Comparison of ENCODE assay signal across 21 cellular contexts in genomic region chr7:2154831-2155230, GRCh38.
DNase-seq lines count a peak whose midpoint lies in the region; ATAC-seq, FAIRE-seq and TF ChIP-seq lines count a peak whose summit lies in the region.
"Had no signal": no experiment of that assay in that cellular context is flagged by ENCODE, and none has a peak within 500 bp of the region (broad histone marks: within the 10 kb centered on the region; RNA-seq: fewer than 3 reads in every experiment).

No MANE protein-coding gene starts in this region.

- peaks cover 3% of the 10 kb centered on the region for H3K79me2 ChIP-seq in osteoblast (ENCODE audit: insufficient read depth, low read length)

- H3K27ac ChIP-seq in osteoblast (ENCODE audit: low read depth, low read length) (no peak overlapping the region), aorta (ENCODE audit: low read depth in 1 of 2, low read length in 2 of 2) (no peak overlapping the region)
- H3K27ac ChIP-seq: 22Rv1, PC-9 had no signal

- intact Hi-C loops in Right ventricle myocardium inferior (cut with DNase I) (no loop called here), left cardiac atrium (cut with DNase I) (loop anchor here in 1 of 2 donors (5.0 kb wide), 1 partner anchor 38 kb away; no protein-coding TSS in a partner anchor), aorta (cut with DNase I) (loop anchor here in 1 of 2 donors (5.0 kb wide), 1 partner anchor 53 kb away; no protein-coding TSS in a partner anchor)

- peaks cover 12% of the 10 kb centered on the region for H3K27me3 Mint-ChIP-seq in glutamatergic neuron (ENCODE audit: unreplicated experiment)
- H3K27me3 Mint-ChIP-seq: B cell had no signal

- H3K4me1 ChIP-seq in osteoblast (ENCODE audit: insufficient read depth, low read length) (peaks cover 17% of the 10 kb centered on the region), aorta (ENCODE audit: control insufficient read depth in 1 of 2, insufficient read depth in 2 of 2, low read length in 2 of 2) (peaks cover 0 to 2% of the 10 kb centered on the region in 2 donors)

- H3K27ac Mint-ChIP-seq in glutamatergic neuron (ENCODE audit: unreplicated experiment), result no peak overlapping the region
- H3K27ac Mint-ChIP-seq: B cell had no signal

- no peak overlapping the region for H3K4me3 Mint-ChIP-seq in glutamatergic neuron (ENCODE audit: unreplicated experiment)
- H3K4me3 Mint-ChIP-seq: B cell had no signal

- no peak for ATAC-seq in Right ventricle myocardium inferior
- ATAC-seq in left cardiac atrium, result no peak
- ATAC-seq in aorta (ENCODE audit: low FRiP score), result no peak

- H3K9me3 Mint-ChIP-seq in glutamatergic neuron (ENCODE audit: unreplicated experiment), result peaks cover 16% of the 10 kb centered on the region

- H2AFZ ChIP-seq in osteoblast (ENCODE audit: low read length), result no peak overlapping the region
- H2AFZ ChIP-seq: PC-9 had no signal

- H3K27me3 ChIP-seq in osteoblast (ENCODE audit: insufficient read depth, low read length) (no peaks in the 10 kb centered on the region), aorta (ENCODE audit: control insufficient read depth in 1 of 2, insufficient read depth in 2 of 2, low read length in 1 of 2) (no peaks in the 10 kb centered on the region)
- H3K27me3 ChIP-seq: MG63 had no signal

- TF ChIP-seq CTCF in glutamatergic neuron (IDR thresholded peaks at IDR 0.05; ENCODE audit: partially characterized antibody, unreplicated experiment), result no peak
- TF ChIP-seq CTCF in osteoblast (IDR thresholded peaks at IDR 0.05; ENCODE audit: extremely low read depth, low read depth, low read length), result no peak

- peaks cover 62% of the 10 kb centered on the region for H4K20me1 ChIP-seq in osteoblast (ENCODE audit: insufficient read depth, low read length)

- FAIRE-seq in frontal cortex (lab: Jason Lieb, UNC), result no peak
- FAIRE-seq: GM12892 had no signal

- no peak overlapping the region for H3K4me2 ChIP-seq in osteoblast (ENCODE audit: insufficient read depth, low read length)
- H3K4me2 ChIP-seq: PC-9 had no signal

- H3K9me3 ChIP-seq in osteoblast (ENCODE audit: low read depth, low read length) (no peaks in the 10 kb centered on the region), aorta (ENCODE audit: control insufficient read depth, low read length) (no peaks in the 10 kb centered on the region)
- H3K9me3 ChIP-seq: MG63 had no signal

- H3K4me3 ChIP-seq in osteoblast (ENCODE audit: insufficient read depth, low read length), result no peak overlapping the region
- H3K4me3 ChIP-seq in aorta (ENCODE audit: low read length in 2 of 2), result no peak overlapping the region
- H3K4me3 ChIP-seq: MG63, PC-9 had no signal

- WGBS in aorta, 2 donors, result 97 to 98% methylated on average over 17 of the region's 17 CpGs

- peak; percentile 25 for DNase-seq in Right ventricle myocardium inferior (ENCODE audit: missing footprints)
- DNase-seq in left cardiac atrium, result no peak
- DNase-seq in glutamatergic neuron, result peak; percentile 5
- DNase-seq in osteoblast (ENCODE audit: insufficient read length, low spot score, missing footprints), result peak; percentile 63
- peak; percentile 21 to 58 for DNase-seq in aorta
- no peak for DNase-seq in activated effector memory CD4-positive, alpha-beta T cell treated with anti-CD3 and anti-CD28 coated beads, Interleukin-2, amount 50 U/mL, for 16 hours
- DNase-seq in frontal cortex (ENCODE audit: low spot score in 2 of 2), result no peak
- DNase-seq: DMS153, DND-41, IMR-90, KG1, MG63, NCI-H1105 treated with DMSO at 0.1 percent for 48 hours, NCI-H2029 treated with DMSO at 0.1 percent for 48 hours, NCI-H446 treated with DMSO at 0.1 percent for 48 hours, NCI-H526 treated with DMSO at 0.1 percent for 48 hours, PC-9, SIG-M5 had no signal

- peaks cover 45% of the 10 kb centered on the region for H3K4me1 Mint-ChIP-seq in glutamatergic neuron (ENCODE audit: low read depth, unreplicated experiment)

- H3K36me3 ChIP-seq in osteoblast (ENCODE audit: insufficient read depth, low read length) (no peaks in the 10 kb centered on the region), aorta (ENCODE audit: control insufficient read depth in 1 of 2, insufficient read depth in 2 of 2, low read length in 1 of 2) (no peaks in the 10 kb centered on the region)

- H3K36me3 Mint-ChIP-seq in glutamatergic neuron (ENCODE audit: unreplicated experiment), result peaks cover 6% of the 10 kb centered on the region

Comparison
In these comparisons a context has a peak if more than half of its experiments do, and no peak if none do; other contexts are left out.
1. DNase-seq: peak in Right ventricle myocardium inferior (single experiment), glutamatergic neuron (single experiment), osteoblast (single experiment) and aorta (2 of 2); none in left cardiac atrium (single experiment), activated effector memory CD4-positive, alpha-beta T cell treated with anti-CD3 and anti-CD28 coated beads, Interleukin-2, amount 50 U/mL, for 16 hours (single experiment) and frontal cortex (0 of 2).